ENCODE assay signal across 8 cellular contexts in genomic region chr5:93578813-93579560, GRCh38. TPM values are rescaled to one million over a fixed set of nuclear protein-coding genes. Genes with fewer than 3 reads are reported as not detected.
DNase-seq lines count a peak whose midpoint lies in the region; ATAC-seq and TF ChIP-seq lines count a peak whose summit lies in the region.

No MANE protein-coding gene starts in this region.

- H3K9me3 Mint-ChIP-seq in activated T-cell treated with anti-CD3 and anti-CD28 coated beads, Interleukin-2, amount 50 U/mL, for 4 hours = no peaks in the 10 kb centered on the region

- DNase-seq in cardiac muscle cell (ENCODE audit: low read depth in 1 of 2, low spot score in 1 of 2) = peak in 1 of 2 donors; percentile 85
- DNase-seq in cardiac septum (ENCODE audit: low spot score) = no peak
- DNase-seq in dermis blood vessel endothelial cell = peak; percentile 51
- no peak for DNase-seq in activated T-cell treated with anti-CD3 and anti-CD28 coated beads, Interleukin-2, amount 50 U/mL, for 4 hours
- no peak for DNase-seq in activated effector memory CD4-positive, alpha-beta T cell treated with Interleukin-2 at 50 U/mL for 16 hours

- H3K9me3 ChIP-seq in cardiac muscle cell (ENCODE audit: low read depth) (no peaks in the 10 kb centered on the region), muscle layer of colon (ENCODE audit: low read length) (no peaks in the 10 kb centered on the region)

- H3K27ac ChIP-seq in cardiac muscle cell = no peak overlapping the region
- H3K27ac ChIP-seq in muscle layer of colon (ENCODE audit: low read depth, low read length) = peak overlapping the region; percentile 54

- no peak overlapping the region for H3K4me3 Mint-ChIP-seq in activated T-cell treated with anti-CD3 and anti-CD28 coated beads, Interleukin-2, amount 50 U/mL, for 4 hours

- no peak for ATAC-seq in HG02759 (IDR thresholded peaks at IDR 0.05; ENCODE audit: unreplicated experiment)
- ATAC-seq in HG03469 (IDR thresholded peaks at IDR 0.05; ENCODE audit: unreplicated experiment) = no peak
- ATAC-seq in activated T-cell treated with anti-CD3 and anti-CD28 coated beads, Interleukin-2, amount 50 U/mL, for 4 hours = no peak

- H3K36me3 Mint-ChIP-seq in activated T-cell treated with anti-CD3 and anti-CD28 coated beads, Interleukin-2, amount 50 U/mL, for 4 hours (ENCODE audit: insufficient read depth) = no peaks in the 10 kb centered on the region

- peaks cover 12% of the 10 kb centered on the region for H3K4me1 Mint-ChIP-seq in activated T-cell treated with anti-CD3 and anti-CD28 coated beads, Interleukin-2, amount 50 U/mL, for 4 hours (ENCODE audit: low read depth)

- peaks cover 13% of the 10 kb centered on the region for H3K4me1 ChIP-seq in cardiac muscle cell (ENCODE audit: low read depth)
- peaks cover 24% of the 10 kb centered on the region for H3K4me1 ChIP-seq in muscle layer of colon (ENCODE audit: insufficient read depth, low read length)

- H3K27me3 Mint-ChIP-seq in activated T-cell treated with anti-CD3 and anti-CD28 coated beads, Interleukin-2, amount 50 U/mL, for 4 hours (ENCODE audit: low read depth) = peaks cover 58% of the 10 kb centered on the region

- peaks cover 97% of the 10 kb centered on the region for H3K27me3 ChIP-seq in cardiac muscle cell
- H3K27me3 ChIP-seq in muscle layer of colon (ENCODE audit: control insufficient read depth in 1 of 2, insufficient read depth in 2 of 2, low read length in 2 of 2) = peaks cover 17 to 54% of the 10 kb centered on the region in 2 donors

- no peak for TF ChIP-seq CTCF in cardiac muscle cell (IDR thresholded peaks at IDR 0.05; ENCODE audit: low read depth, low read length)

- H3K36me3 ChIP-seq in cardiac muscle cell = no peaks in the 10 kb centered on the region
- no peaks in the 10 kb centered on the region for H3K36me3 ChIP-seq in muscle layer of colon (ENCODE audit: insufficient read depth, low read length)

- H3K4me3 ChIP-seq in cardiac muscle cell = peak overlapping the region; percentile 21
- H3K4me3 ChIP-seq in muscle layer of colon (ENCODE audit: low read depth in 1 of 2, low read length in 2 of 2) = peak overlapping the region in 1 of 2 donors; percentile 67

- intact Hi-C loops in cardiac septum (cut with DNase I) = no loop called here

- peak overlapping the region; percentile 39 for H3K9ac ChIP-seq in muscle layer of colon (ENCODE audit: low read length)

RNA-seq across cellular contexts. Expression of gene NR2F1-AS1, which starts 2.0 kb away (rescaled TPM):
- total RNA-seq in cardiac muscle cell (0.25 and 0.45 TPM in 2 replicates), cardiac septum (0.89 TPM), dermis blood vessel endothelial cell (11.2 and 18.4 TPM in 2 replicates)
- 0.21 and 0.49 TPM in 2 replicates for polyA plus RNA-seq in cardiac muscle cell
- not detected for total RNA-seq in activated T-cell treated with anti-CD3 and anti-CD28 coated beads, Interleukin-2, amount 50 U/mL, for 4 hours

RNA-seq across cellular contexts. Expression of gene NR2F1, which starts 4.0 kb away (rescaled TPM):
- total RNA-seq in cardiac muscle cell (1.3 and 1.5 TPM in 2 replicates), cardiac septum (0.73 TPM), dermis blood vessel endothelial cell (34.7 and 98.7 TPM in 2 replicates)
- polyA plus RNA-seq in cardiac muscle cell = 0.13 and 0.32 TPM in 2 replicates
- total RNA-seq in activated T-cell treated with anti-CD3 and anti-CD28 coated beads, Interleukin-2, amount 50 U/mL, for 4 hours = under 1 TPM; 0.08 to 0.21 (median 0.10) TPM

Comparison
In these comparisons a context has a peak if more than half of its experiments do, and no peak if none do; other contexts are left out.
1. RNA of gene NR2F1, which starts 4.0 kb away (total RNA-seq): 34.7 to 98.7 TPM in dermis blood vessel endothelial cell; 1.3 to 1.5 TPM in cardiac muscle cell, 0.73 TPM in cardiac septum (single experiment) and 0.08 to 0.21 TPM in activated T-cell treated with anti-CD3 and anti-CD28 coated beads, Interleukin-2, amount 50 U/mL, for 4 hours; every median in the first group is over 10 times any median in the second.